Comparison of ENCODE assay signal across 22 cellular contexts in genomic region chr7:153473189-153473588, GRCh38.
"Had no signal": no experiment of that assay in that cellular context is flagged by ENCODE, and none has a peak within 500 bp of the region (broad histone marks: within the 10 kb centered on the region; RNA-seq: fewer than 3 reads in every experiment).

No MANE protein-coding gene starts in this region.

- H3K4me3 ChIP-seq: dorsolateral prefrontal cortex, gastrocnemius medialis, lower lobe of right lung, right lobe of liver, suprapubic skin, tibial nerve, upper lobe of right lung had no signal

- H3K27ac Mint-ChIP-seq: immature natural killer cell; memory B cell; mesothelial cell of epicardium; natural killer cell; stimulated activated effector memory CD8-positive, alpha-beta T cell treated with anti-CD3 and anti-CD28 coated beads, Interleukin-12 subunit alpha, Interleukin-12 subunit beta, amount 100 ng/mL, for 72 hours had no signal

- H3K4me1 ChIP-seq: gastrocnemius medialis, lower lobe of right lung, right lobe of liver, suprapubic skin, tibial nerve, upper lobe of right lung had no signal

- H3K36me3 ChIP-seq: gastrocnemius medialis, lower lobe of right lung, right lobe of liver, suprapubic skin, tibial nerve, upper lobe of right lung had no signal

- H3K4me3 Mint-ChIP-seq: immature natural killer cell; memory B cell; mesothelial cell of epicardium; natural killer cell; neural crest cell; stimulated activated effector memory CD8-positive, alpha-beta T cell treated with anti-CD3 and anti-CD28 coated beads, Interleukin-12 subunit alpha, Interleukin-12 subunit beta, amount 100 ng/mL, for 72 hours had no signal

- H3K27me3 Mint-ChIP-seq: memory B cell had no signal

- H3K36me3 Mint-ChIP-seq: immature natural killer cell; memory B cell; stimulated activated effector memory CD8-positive, alpha-beta T cell treated with anti-CD3 and anti-CD28 coated beads, Interleukin-12 subunit alpha, Interleukin-12 subunit beta, amount 100 ng/mL, for 72 hours had no signal

- H3K27ac ChIP-seq: dorsolateral prefrontal cortex, gastrocnemius medialis, lower lobe of right lung, right lobe of liver, suprapubic skin, tibial nerve, upper lobe of right lung had no signal

- H3K27me3 ChIP-seq: gastrocnemius medialis, right lobe of liver, suprapubic skin, tibial nerve, upper lobe of right lung had no signal

- H3K4me1 Mint-ChIP-seq: immature natural killer cell; memory B cell; mesothelial cell of epicardium; natural killer cell; neural crest cell; stimulated activated effector memory CD8-positive, alpha-beta T cell treated with anti-CD3 and anti-CD28 coated beads, Interleukin-12 subunit alpha, Interleukin-12 subunit beta, amount 100 ng/mL, for 72 hours had no signal

- H3K9me3 ChIP-seq: gastrocnemius medialis, lower lobe of right lung, right lobe of liver, suprapubic skin, upper lobe of right lung had no signal

- ATAC-seq: esophagus mucosa; left lobe of liver; natural killer cell; right lobe of liver; stimulated activated effector memory CD8-positive, alpha-beta T cell treated with anti-CD3 and anti-CD28 coated beads, Interleukin-12 subunit alpha, Interleukin-12 subunit beta, amount 100 ng/mL, for 72 hours; stimulated activated naive CD8-positive, alpha-beta T cell treated with anti-CD3 and anti-CD28 coated beads, Interleukin-15, Interleukin-2, amounts not matched to agents 100 U/mL and 50 U/mL, for 24 hours; upper lobe of right lung had no signal

- DNase-seq: central memory CD4-positive, alpha-beta T cell; cortex of kidney; dorsolateral prefrontal cortex; effector CD8-positive, alpha-beta T cell; gastrocnemius medialis; immature natural killer cell; kidney; lower lobe of right lung; natural killer cell; right lobe of liver; stimulated activated CD4-positive, alpha-beta T cell treated with anti-CD3 and anti-CD28 coated beads, Interleukin-4, amount 100 ng/mL, for 1 hour; stimulated activated CD8-positive, alpha-beta memory T cell treated with anti-CD3 and anti-CD28 coated beads, Interleukin-4, amount 100 ng/mL, for 48 hours; stimulated activated naive CD8-positive, alpha-beta T cell treated with anti-CD3 and anti-CD28 coated beads, Interleukin-15, Interleukin-2, amounts not matched to agents 100 U/mL and 50 U/mL, for 24 hours; upper lobe of right lung had no signal
